In genomic region chr11:1906623-1907423, GRCh38 we compare ENCODE assay signal across 24 cellular contexts. TPM values are rescaled to one million over a fixed set of nuclear protein-coding genes. Genes with fewer than 3 reads are reported as not detected.
A peak's percentile ranks its signal among the peaks of the same experiment; 100 is the strongest.
DNase-seq lines count a peak whose midpoint lies in the region; ATAC-seq and TF ChIP-seq lines count a peak whose summit lies in the region.
"Had no signal": no experiment of that assay in that cellular context is flagged by ENCODE, and none has a peak within 500 bp of the region (broad histone marks: within the 10 kb centered on the region; RNA-seq: fewer than 3 reads in every experiment).

No MANE protein-coding gene starts in this region.

- H3K27ac ChIP-seq in Panc1 (ENCODE audit: low read length) (no peak overlapping the region), subcutaneous abdominal adipose tissue (ENCODE audit: low read depth, low read length) (peak overlapping the region; percentile 73), suprapubic skin (no peak overlapping the region), transverse colon (peak overlapping the region in 2 of 4 donors; percentile 14 to 34)
- H3K27ac ChIP-seq: KMS-11, prostate gland, thyroid gland had no signal

- CTCF ChIA-PET in Panc1 (lab: Charles Lee), result interaction anchor here (0.6 to 1.1 kb wide), 3 partner anchors 25 to 62 kb away, joined by 3 to 4 read pairs (median 3); no protein-coding TSS in a partner anchor

- H3K4me3 ChIP-seq in Panc1 (ENCODE audit: low read depth in 2 of 2, low read length in 2 of 2) (no peak overlapping the region), subcutaneous abdominal adipose tissue (ENCODE audit: low read depth in 1 of 5, low read length in 5 of 5) (no peak overlapping the region), suprapubic skin (no peak overlapping the region), transverse colon (no peak overlapping the region)
- H3K4me3 ChIP-seq: prostate gland, thyroid gland had no signal

- BruUV-seq in Panc1 (replicated peaks; lab: Mats Ljungman, UMichigan), result no TSS peak

- H3K36me3 ChIP-seq in Panc1 (ENCODE audit: control insufficient read depth, insufficient read depth, low read length) (no peaks in the 10 kb centered on the region), subcutaneous abdominal adipose tissue (ENCODE audit: control insufficient read depth in 5 of 5, insufficient read depth in 5 of 5, low read length in 5 of 5) (no peaks in the 10 kb centered on the region), suprapubic skin (no peaks in the 10 kb centered on the region), transverse colon (no peaks in the 10 kb centered on the region)
- H3K36me3 ChIP-seq: prostate gland, thyroid gland had no signal

- DNase-seq in Panc1 (ENCODE audit: low read depth, low spot score) (no peak), dermis blood vessel endothelial cell (peak; percentile 27), mesenteric fat pad (ENCODE audit: low spot score) (peak; percentile 75), suprapubic skin (ENCODE audit: low spot score in 2 of 2) (no peak), transverse colon (no peak)
- DNase-seq: activated CD4-positive, alpha-beta T cell treated with anti-CD3 and anti-CD28 coated beads, Interleukin-2, amount 10 ng/mL, durations not matched to agents 7 days and 5 days; activated gamma-delta T cell; amniotic stem cell; effector memory CD8-positive, alpha-beta T cell; islet precursor cell; mammary epithelial cell; natural killer cell; NCI-H1092 treated with DMSO at 0.1 percent for 48 hours; NCI-H2081 treated with DMSO at 0.1 percent for 48 hours; NCI-H524 treated with DMSO at 0.1 percent for 48 hours; SHP77; T-helper 1 cell; thyroid gland had no signal

- 0 out of 2 replicates have a peak, but pooled peaks have one; percentile 42 for ATAC-seq in Panc1
- no peak for ATAC-seq in GM21723 (IDR thresholded peaks at IDR 0.05; ENCODE audit: unreplicated experiment)
- ATAC-seq: effector memory CD8-positive, alpha-beta T cell; natural killer cell had no signal

- WGBS in suprapubic skin, result 81% methylated on average over 14 of the region's 14 CpGs
- 72% methylated on average over 14 of the region's 14 CpGs; no CpG with 5 or more reads in 1 of the 2 donors for WGBS in transverse colon (ENCODE audit: low coverage in 1 of 2), 2 donors

- in situ Hi-C loops in Panc1 (cut with HindIII; ENCODE audit: low pct_unique_long_range_greater_than_20kb, low sequenced_read_pairs), result no loop called here
- in situ Hi-C loops in transverse colon (cut with MboI; ENCODE audit: low pct_ligation_motif_present in 1 of 4, low pct_unique_long_range_greater_than_20kb in 1 of 4, low sequenced_read_pairs in 3 of 4), result no loop called here

- TF ChIP-seq POLR2A in suprapubic skin (IDR thresholded peaks at IDR 0.05) (no peak), transverse colon (IDR thresholded peaks at IDR 0.05) (no peak)

- H3K4me1 ChIP-seq in Panc1 (ENCODE audit: control insufficient read depth, insufficient read depth, low read length) (no peaks in the 10 kb centered on the region), subcutaneous abdominal adipose tissue (ENCODE audit: control insufficient read depth in 5 of 5, insufficient read depth in 5 of 5, low read length in 5 of 5) (peaks cover 6 to 49% (median 21%) of the 10 kb centered on the region in 5 donors), suprapubic skin (peaks cover 5% of the 10 kb centered on the region), transverse colon (no peaks in the 10 kb centered on the region)
- H3K4me1 ChIP-seq: prostate gland, thyroid gland had no signal

- intact Hi-C loops in Panc1 (cut with micrococcal nuclease; ENCODE audit: unreplicated experiment) (no loop called here), transverse colon (cut with DNase I; ENCODE audit: low total_unique reads) (no loop called here)

- H3K27me3 ChIP-seq in Panc1 (ENCODE audit: control insufficient read depth, insufficient read depth, low read length) (no peaks in the 10 kb centered on the region; the same call in 1 of the 2 replicates), subcutaneous abdominal adipose tissue (ENCODE audit: control insufficient read depth in 5 of 5, insufficient read depth in 4 of 5, low read length in 5 of 5) (peaks cover 0 to 15% (median 4%) of the 10 kb centered on the region in 5 donors), suprapubic skin (no peaks in the 10 kb centered on the region), transverse colon (no peaks in the 10 kb centered on the region)
- H3K27me3 ChIP-seq: thyroid gland had no signal

- POLR2A ChIA-PET in Panc1 (lab: Charles Lee), result no interaction called here

- TF ChIP-seq EP300 in suprapubic skin (IDR thresholded peaks at IDR 0.05) (no peak), transverse colon (IDR thresholded peaks at IDR 0.05; ENCODE audit: low read depth) (no peak)

- H3K9ac ChIP-seq in subcutaneous abdominal adipose tissue (ENCODE audit: low read length in 5 of 5), result peak overlapping the region in 1 of 5 donors; percentile 49
- H3K9ac ChIP-seq: KMS-11 had no signal

- H3K9me3 ChIP-seq in Panc1 (ENCODE audit: control insufficient read depth, insufficient read depth, low read depth, low read length) (no peaks in the 10 kb centered on the region), subcutaneous abdominal adipose tissue (ENCODE audit: control insufficient read depth in 5 of 5, low read length in 5 of 5) (no peaks in the 10 kb centered on the region), suprapubic skin (no peaks in the 10 kb centered on the region), transverse colon (no peaks in the 10 kb centered on the region)
- H3K9me3 ChIP-seq: prostate gland, thyroid gland had no signal

- TF ChIP-seq CTCF in Panc1 (IDR thresholded peaks at IDR 0.05) (no peak), suprapubic skin (IDR thresholded peaks at IDR 0.05) (no peak), transverse colon (IDR thresholded peaks at IDR 0.05) (no peak)

RNA-seq across cellular contexts. Expression of gene TNNT3, which starts 12.7 kb away (rescaled TPM):
- total RNA-seq in Panc1 (2021; ENCODE audit: unreplicated experiment) (0.41 TPM), dermis blood vessel endothelial cell (not detected in 2 replicates), mesenteric fat pad (22.9 TPM), suprapubic skin (10 to 100 TPM in 1 of 4 donors, 1 to 10 TPM in 3; 1.5 to 12.9 (median 4.8) TPM), transverse colon (1 to 10 TPM in 2 of 4 donors, not detected in 2; 1.9 to 3.3 TPM)
- not detected for polyA plus RNA-seq in Panc1 (2012; ENCODE audit: insufficient read length)
- total RNA-seq: Daoy, mammary epithelial cell had no signal
- polyA plus RNA-seq: mammary epithelial cell had no signal

RNA-seq across cellular contexts. Expression of gene PRR33, which starts 15.1 kb away (rescaled TPM):
- total RNA-seq in Panc1 (2021; ENCODE audit: unreplicated experiment) (not detected), dermis blood vessel endothelial cell (not detected in 2 replicates), mesenteric fat pad (not detected), suprapubic skin (not detected), transverse colon (not detected)
- polyA plus RNA-seq in Panc1 (2012; ENCODE audit: insufficient read length), result not detected
- total RNA-seq: cerebellum, Daoy, mammary epithelial cell, thyroid gland had no signal
- polyA plus RNA-seq: mammary epithelial cell had no signal

RNA-seq across cellular contexts. Expression of gene MRPL23, which starts 40.3 kb away (rescaled TPM):
- total RNA-seq in Panc1 (2021; ENCODE audit: unreplicated experiment) (123 TPM), dermis blood vessel endothelial cell (74.5 and 128 TPM in 2 replicates), mesenteric fat pad (26.0 TPM), suprapubic skin (100 to 1,000 TPM in 2 of 4 donors, 10 to 100 TPM in 2; 76.9 to 115 (median 103) TPM), transverse colon (100 to 1,000 TPM in 2 of 4 donors, 10 to 100 TPM in 2; 91.7 to 187 (median 127) TPM)
- 200 TPM for polyA plus RNA-seq in Panc1 (2012; ENCODE audit: insufficient read length)

RNA-seq across cellular contexts. Expression of gene LSP1, which starts 53.9 kb away (rescaled TPM):
- 0.90 TPM for total RNA-seq in Panc1 (2021; ENCODE audit: unreplicated experiment)
- 1.3 TPM for polyA plus RNA-seq in Panc1 (2012; ENCODE audit: insufficient read length)
- 0.42 TPM in 1 of 2 replicates, not detected in the other for total RNA-seq in dermis blood vessel endothelial cell
- total RNA-seq in mesenteric fat pad, result 46.4 TPM
- total RNA-seq in suprapubic skin, result 100 to 1,000 TPM in 2 of 4 donors, 10 to 100 TPM in 2; 70.4 to 134 (median 107) TPM
- total RNA-seq in transverse colon, result 10 to 100 TPM; 12.3 to 69.6 (median 23.2) TPM
- polyA plus RNA-seq: mammary epithelial cell had no signal

Comparison
In these comparisons a context has a peak if more than half of its experiments do, and no peak if none do; other contexts are left out.
1. DNase-seq: peak in dermis blood vessel endothelial cell (single experiment) and mesenteric fat pad (single experiment); none in Panc1 (single experiment), suprapubic skin (0 of 2) and transverse colon (single experiment).